1 cellular context compared by ENCODE assay signal in the genomic region with DNA sequence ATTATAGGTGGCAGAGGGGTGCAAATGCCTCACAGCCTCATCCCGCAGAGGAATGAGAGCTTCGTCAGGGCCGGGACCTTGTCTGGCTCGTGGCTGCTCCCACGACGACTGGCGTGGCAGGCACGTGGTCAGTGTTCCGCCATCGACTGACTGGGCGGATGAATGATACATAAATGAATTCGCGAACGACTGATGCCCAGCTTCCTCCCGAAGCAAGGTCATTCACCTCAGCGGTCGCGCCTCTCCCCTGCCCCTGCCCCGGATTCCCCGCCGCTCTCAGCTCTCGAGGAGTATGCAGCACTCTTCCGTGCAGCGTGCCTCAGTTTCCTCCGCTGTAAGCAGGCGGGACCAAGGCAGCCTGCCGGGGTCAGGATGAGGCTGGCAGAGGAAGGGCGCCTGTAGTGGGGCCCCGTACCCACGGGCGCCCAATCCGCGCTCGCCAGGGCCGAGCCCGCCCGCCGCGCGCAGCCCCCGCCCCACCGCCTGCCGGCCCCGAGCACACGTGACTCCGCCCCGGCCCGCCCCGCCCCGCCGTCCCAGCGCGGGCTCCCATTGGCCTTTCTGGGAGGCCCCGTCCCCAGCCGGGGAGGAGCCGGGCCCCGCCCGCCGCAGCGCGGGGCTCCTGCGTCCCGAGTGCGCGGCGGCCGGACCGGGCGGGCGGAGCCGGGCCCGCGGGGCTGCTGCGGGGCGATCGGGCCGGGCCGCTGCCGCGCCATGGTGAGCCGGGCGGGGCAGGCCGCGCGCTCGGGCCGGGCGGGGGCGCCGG.
A peak's percentile ranks its signal among the peaks of the same experiment; 100 is the strongest.
TF ChIP-seq lines count a peak whose summit lies in the region.

A gene (plus strand): TSS at position 632 of the 766 bp plus-strand sequence. CDS start 7,605 bp downstream, outside the sequence.

TF ChIP-seq in K562, 482 proteins besides CTCF, POLR2A, EP300 and RAD21 (continued from another document and continues in another):
- TF ChIP-seq, protein P1, sequence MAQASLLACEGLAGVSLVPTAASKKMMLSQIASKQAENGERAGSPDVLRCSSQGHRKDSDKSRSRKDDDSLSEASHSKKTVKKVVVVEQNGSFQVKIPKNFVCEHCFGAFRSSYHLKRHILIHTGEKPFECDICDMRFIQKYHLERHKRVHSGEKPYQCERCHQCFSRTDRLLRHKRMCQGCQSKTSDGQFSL (CRISPR knock-in tag; IDR thresholded peaks at IDR 0.05): no peak
- TF ChIP-seq, protein P1 (tag; IDR thresholded peaks at IDR 0.05): no peak
- TF ChIP-seq CHCHD3 (CRISPR knock-in tag; IDR thresholded peaks at IDR 0.05): no peak
- TF ChIP-seq HNRNPUL1 (IDR thresholded peaks at IDR 0.05; ENCODE audit: low read length): no peak
- no peak for TF ChIP-seq FOXK2 (conservative IDR thresholded peaks at IDR 0.05 in 1 of 2, IDR thresholded peaks at IDR 0.05 in 1 of 2; ENCODE audit: low read depth in 2 of 2)
- TF ChIP-seq ZNF184 (CRISPR knock-in tag; IDR thresholded peaks at IDR 0.05): no peak
- TF ChIP-seq RBM22 (IDR thresholded peaks at IDR 0.05; ENCODE audit: low read depth, low read length, poor library complexity, severe bottlenecking): no peak
- no peak for TF ChIP-seq ZFP1 (CRISPR knock-in tag; IDR thresholded peaks at IDR 0.05)
- TF ChIP-seq C11orf30 (IDR thresholded peaks at IDR 0.05; ENCODE audit: low read depth): no peak
- TF ChIP-seq ZNF143 (CRISPR knock-in tag; IDR thresholded peaks at IDR 0.05): no peak
- 0 out of 2 replicates have a peak, but pooled peaks have one; percentile 22 for TF ChIP-seq GABPB1 (CRISPR knock-in tag; IDR thresholded peaks at IDR 0.05)
- no peak for TF ChIP-seq RBM25 (IDR thresholded peaks at IDR 0.05; ENCODE audit: low read depth, low read length, severe bottlenecking)
- no peak for TF ChIP-seq NFE2L1 (tag; IDR thresholded peaks at IDR 0.05; ENCODE audit: borderline replicate concordance, low read depth)
- TF ChIP-seq, protein P2, sequence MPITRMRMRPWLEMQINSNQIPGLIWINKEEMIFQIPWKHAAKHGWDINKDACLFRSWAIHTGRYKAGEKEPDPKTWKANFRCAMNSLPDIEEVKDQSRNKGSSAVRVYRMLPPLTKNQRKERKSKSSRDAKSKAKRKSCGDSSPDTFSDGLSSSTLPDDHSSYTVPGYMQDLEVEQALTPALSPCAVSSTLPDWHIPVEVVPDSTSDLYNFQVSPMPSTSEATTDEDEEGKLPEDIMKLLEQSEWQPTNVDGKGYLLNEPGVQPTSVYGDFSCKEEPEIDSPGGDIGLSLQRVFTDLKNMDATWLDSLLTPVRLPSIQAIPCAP (CRISPR knock-in tag; IDR thresholded peaks at IDR 0.05; ENCODE audit: borderline replicate concordance): no peak
- TF ChIP-seq, protein P3, sequence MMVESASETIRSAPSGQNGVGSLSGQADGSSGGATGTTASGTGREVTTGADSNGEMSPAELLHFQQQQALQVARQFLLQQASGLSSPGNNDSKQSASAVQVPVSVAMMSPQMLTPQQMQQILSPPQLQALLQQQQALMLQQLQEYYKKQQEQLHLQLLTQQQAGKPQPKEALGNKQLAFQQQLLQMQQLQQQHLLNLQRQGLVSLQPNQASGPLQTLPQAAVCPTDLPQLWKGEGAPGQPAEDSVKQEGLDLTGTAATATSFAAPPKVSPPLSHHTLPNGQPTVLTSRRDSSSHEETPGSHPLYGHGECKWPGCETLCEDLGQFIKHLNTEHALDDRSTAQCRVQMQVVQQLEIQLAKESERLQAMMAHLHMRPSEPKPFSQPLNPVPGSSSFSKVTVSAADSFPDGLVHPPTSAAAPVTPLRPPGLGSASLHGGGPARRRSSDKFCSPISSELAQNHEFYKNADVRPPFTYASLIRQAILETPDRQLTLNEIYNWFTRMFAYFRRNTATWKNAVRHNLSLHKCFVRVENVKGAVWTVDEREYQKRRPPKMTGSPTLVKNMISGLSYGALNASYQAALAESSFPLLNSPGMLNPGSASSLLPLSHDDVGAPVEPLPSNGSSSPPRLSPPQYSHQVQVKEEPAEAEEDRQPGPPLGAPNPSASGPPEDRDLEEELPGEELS (CRISPR knock-in tag; IDR thresholded peaks at IDR 0.05; ENCODE audit: borderline replicate concordance): no peak
- TF ChIP-seq ATF1 (CRISPR knock-in tag; IDR thresholded peaks at IDR 0.05): no peak
- no peak for TF ChIP-seq ATF1 (tag; IDR thresholded peaks at IDR 0.05)
- TF ChIP-seq SLC30A9 (CRISPR knock-in tag; IDR thresholded peaks at IDR 0.05): no peak
- TF ChIP-seq, protein P4, sequence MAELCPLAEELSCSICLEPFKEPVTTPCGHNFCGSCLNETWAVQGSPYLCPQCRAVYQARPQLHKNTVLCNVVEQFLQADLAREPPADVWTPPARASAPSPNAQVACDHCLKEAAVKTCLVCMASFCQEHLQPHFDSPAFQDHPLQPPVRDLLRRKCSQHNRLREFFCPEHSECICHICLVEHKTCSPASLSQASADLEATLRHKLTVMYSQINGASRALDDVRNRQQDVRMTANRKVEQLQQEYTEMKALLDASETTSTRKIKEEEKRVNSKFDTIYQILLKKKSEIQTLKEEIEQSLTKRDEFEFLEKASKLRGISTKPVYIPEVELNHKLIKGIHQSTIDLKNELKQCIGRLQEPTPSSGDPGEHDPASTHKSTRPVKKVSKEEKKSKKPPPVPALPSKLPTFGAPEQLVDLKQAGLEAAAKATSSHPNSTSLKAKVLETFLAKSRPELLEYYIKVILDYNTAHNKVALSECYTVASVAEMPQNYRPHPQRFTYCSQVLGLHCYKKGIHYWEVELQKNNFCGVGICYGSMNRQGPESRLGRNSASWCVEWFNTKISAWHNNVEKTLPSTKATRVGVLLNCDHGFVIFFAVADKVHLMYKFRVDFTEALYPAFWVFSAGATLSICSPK (IDR thresholded peaks at IDR 0.05; ENCODE audit: borderline replicate concordance): no peak
- TF ChIP-seq, protein P5, sequence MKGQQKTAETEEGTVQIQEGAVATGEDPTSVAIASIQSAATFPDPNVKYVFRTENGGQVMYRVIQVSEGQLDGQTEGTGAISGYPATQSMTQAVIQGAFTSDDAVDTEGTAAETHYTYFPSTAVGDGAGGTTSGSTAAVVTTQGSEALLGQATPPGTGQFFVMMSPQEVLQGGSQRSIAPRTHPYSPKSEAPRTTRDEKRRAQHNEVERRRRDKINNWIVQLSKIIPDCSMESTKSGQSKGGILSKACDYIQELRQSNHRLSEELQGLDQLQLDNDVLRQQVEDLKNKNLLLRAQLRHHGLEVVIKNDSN (CRISPR knock-in tag; IDR thresholded peaks at IDR 0.05): peak; percentile 51
- TF ChIP-seq, protein P6, sequence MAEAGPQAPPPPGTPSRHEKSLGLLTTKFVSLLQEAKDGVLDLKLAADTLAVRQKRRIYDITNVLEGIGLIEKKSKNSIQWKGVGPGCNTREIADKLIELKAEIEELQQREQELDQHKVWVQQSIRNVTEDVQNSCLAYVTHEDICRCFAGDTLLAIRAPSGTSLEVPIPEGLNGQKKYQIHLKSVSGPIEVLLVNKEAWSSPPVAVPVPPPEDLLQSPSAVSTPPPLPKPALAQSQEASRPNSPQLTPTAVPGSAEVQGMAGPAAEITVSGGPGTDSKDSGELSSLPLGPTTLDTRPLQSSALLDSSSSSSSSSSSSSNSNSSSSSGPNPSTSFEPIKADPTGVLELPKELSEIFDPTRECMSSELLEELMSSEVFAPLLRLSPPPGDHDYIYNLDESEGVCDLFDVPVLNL (CRISPR knock-in tag; IDR thresholded peaks at IDR 0.05; ENCODE audit: low read depth): peak; percentile 66; the same call in 1 of the 2 replicates
- TF ChIP-seq MCM3 (IDR thresholded peaks at IDR 0.05): no peak
- TF ChIP-seq ZBTB8A (IDR thresholded peaks at IDR 0.05; ENCODE audit: partially characterized antibody): no peak
- TF ChIP-seq HDAC6 (IDR thresholded peaks at IDR 0.05; ENCODE audit: low read depth, low read length): no peak
- no peak for TF ChIP-seq SRSF3 (IDR thresholded peaks at IDR 0.05; ENCODE audit: insufficient read depth, low read length)
- no peak for TF ChIP-seq SMARCA4 (IDR thresholded peaks at IDR 0.05)
- TF ChIP-seq RBM39 (optimal IDR thresholded peaks at IDR 0.05; ENCODE audit: low read depth, low read length): no peak
- no peak for TF ChIP-seq ZNF644 (tag; IDR thresholded peaks at IDR 0.05; ENCODE audit: low read depth)
- no peak for TF ChIP-seq ZNF431 (CRISPR knock-in tag; IDR thresholded peaks at IDR 0.05)
- TF ChIP-seq SREBF2 (CRISPR knock-in tag; IDR thresholded peaks at IDR 0.05): no peak
- TF ChIP-seq, protein P7, sequence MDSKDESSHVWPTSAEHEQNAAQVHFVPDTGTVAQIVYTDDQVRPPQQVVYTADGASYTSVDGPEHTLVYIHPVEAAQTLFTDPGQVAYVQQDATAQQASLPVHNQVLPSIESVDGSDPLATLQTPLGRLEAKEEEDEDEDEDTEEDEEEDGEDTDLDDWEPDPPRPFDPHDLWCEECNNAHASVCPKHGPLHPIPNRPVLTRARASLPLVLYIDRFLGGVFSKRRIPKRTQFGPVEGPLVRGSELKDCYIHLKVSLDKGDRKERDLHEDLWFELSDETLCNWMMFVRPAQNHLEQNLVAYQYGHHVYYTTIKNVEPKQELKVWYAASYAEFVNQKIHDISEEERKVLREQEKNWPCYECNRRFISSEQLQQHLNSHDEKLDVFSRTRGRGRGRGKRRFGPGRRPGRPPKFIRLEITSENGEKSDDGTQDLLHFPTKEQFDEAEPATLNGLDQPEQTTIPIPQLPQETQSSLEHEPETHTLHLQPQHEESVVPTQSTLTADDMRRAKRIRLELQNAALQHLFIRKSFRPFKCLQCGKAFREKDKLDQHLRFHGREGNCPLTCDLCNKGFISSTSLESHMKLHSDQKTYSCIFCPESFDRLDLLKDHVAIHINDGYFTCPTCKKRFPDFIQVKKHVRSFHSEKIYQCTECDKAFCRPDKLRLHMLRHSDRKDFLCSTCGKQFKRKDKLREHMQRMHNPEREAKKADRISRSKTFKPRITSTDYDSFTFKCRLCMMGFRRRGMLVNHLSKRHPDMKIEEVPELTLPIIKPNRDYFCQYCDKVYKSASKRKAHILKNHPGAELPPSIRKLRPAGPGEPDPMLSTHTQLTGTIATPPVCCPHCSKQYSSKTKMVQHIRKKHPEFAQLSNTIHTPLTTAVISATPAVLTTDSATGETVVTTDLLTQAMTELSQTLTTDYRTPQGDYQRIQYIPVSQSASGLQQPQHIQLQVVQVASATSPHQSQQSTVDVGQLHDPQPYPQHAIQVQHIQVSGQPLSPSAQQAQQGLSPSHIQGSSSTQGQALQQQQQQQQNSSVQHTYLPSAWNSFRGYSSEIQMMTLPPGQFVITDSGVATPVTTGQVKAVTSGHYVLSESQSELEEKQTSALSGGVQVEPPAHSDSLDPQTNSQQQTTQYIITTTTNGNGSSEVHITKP (IDR thresholded peaks at IDR 0.05; ENCODE audit: partially characterized antibody): no peak
- no peak for TF ChIP-seq ELF4 (CRISPR knock-in tag; IDR thresholded peaks at IDR 0.05)
- TF ChIP-seq TEAD1 (CRISPR knock-in tag; IDR thresholded peaks at IDR 0.05): peak in 1 of 2 experiments; percentile 51; a peak in 1 of 4 replicates
- TF ChIP-seq KAT2B (IDR thresholded peaks at IDR 0.05; ENCODE audit: low read depth, low read length): no peak
- TF ChIP-seq HDAC1 (IDR thresholded peaks at IDR 0.05): no peak; a peak in 1 of 4 replicates
- no peak for TF ChIP-seq CHD2 (IDR thresholded peaks at IDR 0.05; ENCODE audit: low read depth, low read length)
- TF ChIP-seq, protein P8, sequence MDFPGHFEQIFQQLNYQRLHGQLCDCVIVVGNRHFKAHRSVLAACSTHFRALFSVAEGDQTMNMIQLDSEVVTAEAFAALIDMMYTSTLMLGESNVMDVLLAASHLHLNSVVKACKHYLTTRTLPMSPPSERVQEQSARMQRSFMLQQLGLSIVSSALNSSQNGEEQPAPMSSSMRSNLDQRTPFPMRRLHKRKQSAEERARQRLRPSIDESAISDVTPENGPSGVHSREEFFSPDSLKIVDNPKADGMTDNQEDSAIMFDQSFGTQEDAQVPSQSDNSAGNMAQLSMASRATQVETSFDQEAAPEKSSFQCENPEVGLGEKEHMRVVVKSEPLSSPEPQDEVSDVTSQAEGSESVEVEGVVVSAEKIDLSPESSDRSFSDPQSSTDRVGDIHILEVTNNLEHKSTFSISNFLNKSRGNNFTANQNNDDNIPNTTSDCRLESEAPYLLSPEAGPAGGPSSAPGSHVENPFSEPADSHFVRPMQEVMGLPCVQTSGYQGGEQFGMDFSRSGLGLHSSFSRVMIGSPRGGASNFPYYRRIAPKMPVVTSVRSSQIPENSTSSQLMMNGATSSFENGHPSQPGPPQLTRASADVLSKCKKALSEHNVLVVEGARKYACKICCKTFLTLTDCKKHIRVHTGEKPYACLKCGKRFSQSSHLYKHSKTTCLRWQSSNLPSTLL (IDR thresholded peaks at IDR 0.05): no peak
- TF ChIP-seq ZNF24 (IDR thresholded peaks at IDR 0.05): peak; percentile 48; the same call in 1 of the 2 replicates
- TF ChIP-seq ZNF561 (CRISPR knock-in tag; conservative IDR thresholded peaks at IDR 0.05): no peak
- TF ChIP-seq NCOA1 (IDR thresholded peaks at IDR 0.05; ENCODE audit: low read depth): no peak
- TF ChIP-seq ZSCAN29 (IDR thresholded peaks at IDR 0.05): no peak
- no peak for TF ChIP-seq ZNF121 (CRISPR knock-in tag; conservative IDR thresholded peaks at IDR 0.05)
- no peak for TF ChIP-seq HDAC2 (IDR thresholded peaks at IDR 0.05)
- TF ChIP-seq GABPA (tag; conservative IDR thresholded peaks at IDR 0.05; ENCODE audit: low read depth): no peak
- no peak for TF ChIP-seq TBP (optimal IDR thresholded peaks at IDR 0.05; ENCODE audit: low read depth, low read length)
- TF ChIP-seq, protein P9, sequence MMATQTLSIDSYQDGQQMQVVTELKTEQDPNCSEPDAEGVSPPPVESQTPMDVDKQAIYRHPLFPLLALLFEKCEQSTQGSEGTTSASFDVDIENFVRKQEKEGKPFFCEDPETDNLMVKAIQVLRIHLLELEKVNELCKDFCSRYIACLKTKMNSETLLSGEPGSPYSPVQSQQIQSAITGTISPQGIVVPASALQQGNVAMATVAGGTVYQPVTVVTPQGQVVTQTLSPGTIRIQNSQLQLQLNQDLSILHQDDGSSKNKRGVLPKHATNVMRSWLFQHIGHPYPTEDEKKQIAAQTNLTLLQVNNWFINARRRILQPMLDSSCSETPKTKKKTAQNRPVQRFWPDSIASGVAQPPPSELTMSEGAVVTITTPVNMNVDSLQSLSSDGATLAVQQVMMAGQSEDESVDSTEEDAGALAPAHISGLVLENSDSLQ (IDR thresholded peaks at IDR 0.05): no peak
- TF ChIP-seq PHB (CRISPR knock-in tag; IDR thresholded peaks at IDR 0.05): no peak
- TF ChIP-seq POLR2AphosphoS5 (IDR thresholded peaks at IDR 0.05; ENCODE audit: control insufficient read depth, insufficient read depth, low read depth, low read length): no peak
- TF ChIP-seq, protein P10, sequence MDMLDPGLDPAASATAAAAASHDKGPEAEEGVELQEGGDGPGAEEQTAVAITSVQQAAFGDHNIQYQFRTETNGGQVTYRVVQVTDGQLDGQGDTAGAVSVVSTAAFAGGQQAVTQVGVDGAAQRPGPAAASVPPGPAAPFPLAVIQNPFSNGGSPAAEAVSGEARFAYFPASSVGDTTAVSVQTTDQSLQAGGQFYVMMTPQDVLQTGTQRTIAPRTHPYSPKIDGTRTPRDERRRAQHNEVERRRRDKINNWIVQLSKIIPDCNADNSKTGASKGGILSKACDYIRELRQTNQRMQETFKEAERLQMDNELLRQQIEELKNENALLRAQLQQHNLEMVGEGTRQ (CRISPR knock-in tag; IDR thresholded peaks at IDR 0.05): peak; percentile 68
- TF ChIP-seq, protein P11, sequence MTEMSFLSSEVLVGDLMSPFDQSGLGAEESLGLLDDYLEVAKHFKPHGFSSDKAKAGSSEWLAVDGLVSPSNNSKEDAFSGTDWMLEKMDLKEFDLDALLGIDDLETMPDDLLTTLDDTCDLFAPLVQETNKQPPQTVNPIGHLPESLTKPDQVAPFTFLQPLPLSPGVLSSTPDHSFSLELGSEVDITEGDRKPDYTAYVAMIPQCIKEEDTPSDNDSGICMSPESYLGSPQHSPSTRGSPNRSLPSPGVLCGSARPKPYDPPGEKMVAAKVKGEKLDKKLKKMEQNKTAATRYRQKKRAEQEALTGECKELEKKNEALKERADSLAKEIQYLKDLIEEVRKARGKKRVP (CRISPR knock-in tag; IDR thresholded peaks at IDR 0.05): no peak
- TF ChIP-seq HDGF (IDR thresholded peaks at IDR 0.05): no peak
